ENCODE assay signal across 8 cellular contexts in genomic region chr11:119205574-119206511, GRCh38. TPM values are rescaled to one million over a fixed set of nuclear protein-coding genes. Genes with fewer than 3 reads are reported as not detected.
DNase-seq lines count a peak whose midpoint lies in the region; ATAC-seq, FAIRE-seq and TF ChIP-seq lines count a peak whose summit lies in the region.

CBL (plus strand) TSS chr11:119206339; CDS start chr11:119206418, 79 bp downstream.

- H3K4me1 ChIP-seq in left ventricle myocardium inferior (peaks cover 39% of the 10 kb centered on the region), upper lobe of right lung (peaks cover 13% of the 10 kb centered on the region)

- DNase-seq in GM12891 (ENCODE audit: insufficient read length, low spot score) = peak; percentile 84
- peak; percentile 96 for DNase-seq in NCI-H146 (lab: John Stamatoyannopoulos, UW)
- peak; percentile 73 for DNase-seq in amniotic epithelial cell (ENCODE audit: low read depth)
- peak; percentile 96 for DNase-seq in left ventricle myocardium inferior
- peak; percentile 98 for DNase-seq in progenitor cell of endocrine pancreas (ENCODE audit: low spot score, unreplicated experiment)
- DNase-seq in upper lobe of right lung = peak; percentile 97

- H3K27me3 ChIP-seq in left ventricle myocardium inferior (ENCODE audit: low read depth) = no peaks in the 10 kb centered on the region
- H3K27me3 ChIP-seq in upper lobe of right lung = no peaks in the 10 kb centered on the region

- H3K9me3 Mint-ChIP-seq in progenitor cell of endocrine pancreas (ENCODE audit: low read depth) = no peaks in the 10 kb centered on the region

- FAIRE-seq in GM12891 (lab: Jason Lieb, UNC) = peak; percentile 86

- peak; percentile 90 for ATAC-seq in HG02798 (IDR thresholded peaks at IDR 0.05; ENCODE audit: poor library complexity, unreplicated experiment)
- peak; percentile 97 for ATAC-seq in upper lobe of right lung

- peak within 1 kb of the TSS; percentile 99 for H3K4me3 Mint-ChIP-seq in progenitor cell of endocrine pancreas (ENCODE audit: low read depth)

- H3K27ac ChIP-seq in left ventricle myocardium inferior (replicated peaks) (peak within 1 kb of the TSS; percentile 99), upper lobe of right lung (peak within 1 kb of the TSS; percentile 85)

- H3K4me3 ChIP-seq in left ventricle myocardium inferior = peak within 1 kb of the TSS; percentile 98
- peak within 1 kb of the TSS; percentile 93 for H3K4me3 ChIP-seq in upper lobe of right lung

- peak; percentile 94 for TF ChIP-seq CTCF in left ventricle myocardium inferior (IDR thresholded peaks at IDR 0.05; ENCODE audit: borderline replicate concordance)
- TF ChIP-seq CTCF in progenitor cell of endocrine pancreas (IDR thresholded peaks at IDR 0.05; ENCODE audit: unreplicated experiment) = peak; percentile 97
- peak; percentile 91 for TF ChIP-seq CTCF in upper lobe of right lung (IDR thresholded peaks at IDR 0.05)

- H3K9me3 ChIP-seq in left ventricle myocardium inferior (replicated peaks) (no peaks in the 10 kb centered on the region), upper lobe of right lung (no peaks in the 10 kb centered on the region)

- intact Hi-C loops in T-helper 1 cell treated with Interleukin-12 subunit alpha and Interleukin-12 subunit beta and Interleukin-4 antibody, amounts not matched to agents 30 ng/mL and 1 ng/mL, for 36 hours (cut with micrococcal nuclease) = loop anchor here (1.0 to 5.0 kb wide), 13 partner anchors 36 to 769 kb away; partner anchors contain the start of genes HINFP, HYOU1, KMT2A and NLRX1
- intact Hi-C loops in left ventricle myocardium inferior (cut with micrococcal nuclease) = no loop called here
- intact Hi-C loops in upper lobe of right lung (cut with DNase I) = loop anchor here (10.0 kb wide), 1 partner anchor 109 kb away; the partner anchor contains the start of gene MCAM

- no peaks in the 10 kb centered on the region for H3K27me3 Mint-ChIP-seq in progenitor cell of endocrine pancreas

- H3K36me3 ChIP-seq in left ventricle myocardium inferior (no peaks in the 10 kb centered on the region), upper lobe of right lung (no peaks in the 10 kb centered on the region)

- H3K36me3 Mint-ChIP-seq in progenitor cell of endocrine pancreas (ENCODE audit: insufficient read depth) = no peaks in the 10 kb centered on the region

- no peak for TF ChIP-seq POLR2A in GM12891 (IDR thresholded peaks at IDR 0.05; ENCODE audit: low read depth, low read length)

- H3K27ac Mint-ChIP-seq in progenitor cell of endocrine pancreas = peak within 1 kb of the TSS; percentile 95

- H3K4me1 Mint-ChIP-seq in progenitor cell of endocrine pancreas (ENCODE audit: low read depth) = peaks cover 18% of the 10 kb centered on the region

TF ChIP-seq in GM12891, 5 proteins besides CTCF, POLR2A, EP300 and RAD21:
- TF ChIP-seq PAX5 (IDR thresholded peaks at IDR 0.05; ENCODE audit: insufficient read depth, low read length, severe bottlenecking) = no peak
- no peak for TF ChIP-seq POLR2AphosphoS5 (IDR thresholded peaks at IDR 0.05; ENCODE audit: low read depth, low read length)
- TF ChIP-seq TAF1 (IDR thresholded peaks at IDR 0.05; ENCODE audit: low read depth, low read length) = no peak
- no peak for TF ChIP-seq SPI1 (IDR thresholded peaks at IDR 0.05; ENCODE audit: low read depth, low read length)
- no peak for TF ChIP-seq POU2F2 (IDR thresholded peaks at IDR 0.05; ENCODE audit: low read depth, low read length)
TF ChIP-seq in GM12891: peak in this region for 0.

RNA-seq across cellular contexts. Expression of gene CBL, which starts in this region (rescaled TPM):
- polyA plus RNA-seq in GM12891 (2012; ENCODE audit: low read depth, missing spikeins) = 4.4 TPM
- 42.0 and 42.1 TPM in 2 replicates for total RNA-seq in T-helper 1 cell treated with Interleukin-12 subunit alpha and Interleukin-12 subunit beta and Interleukin-4 antibody, amounts not matched to agents 30 ng/mL and 1 ng/mL, for 36 hours
- 7.0 TPM for total RNA-seq in left ventricle myocardium inferior
- total RNA-seq in progenitor cell of endocrine pancreas = 26.4 and 26.5 TPM in 2 replicates
- 30.0 TPM for total RNA-seq in upper lobe of right lung

Comparison
In these comparisons a context has a peak if more than half of its experiments do, and no peak if none do; other contexts are left out.
1. Peak in every context shown above with its lines: DNase-seq, ATAC-seq, H3K4me3 ChIP-seq and H3K27ac ChIP-seq.